21 cellular contexts compared by ENCODE assay signal in the genomic region with DNA sequence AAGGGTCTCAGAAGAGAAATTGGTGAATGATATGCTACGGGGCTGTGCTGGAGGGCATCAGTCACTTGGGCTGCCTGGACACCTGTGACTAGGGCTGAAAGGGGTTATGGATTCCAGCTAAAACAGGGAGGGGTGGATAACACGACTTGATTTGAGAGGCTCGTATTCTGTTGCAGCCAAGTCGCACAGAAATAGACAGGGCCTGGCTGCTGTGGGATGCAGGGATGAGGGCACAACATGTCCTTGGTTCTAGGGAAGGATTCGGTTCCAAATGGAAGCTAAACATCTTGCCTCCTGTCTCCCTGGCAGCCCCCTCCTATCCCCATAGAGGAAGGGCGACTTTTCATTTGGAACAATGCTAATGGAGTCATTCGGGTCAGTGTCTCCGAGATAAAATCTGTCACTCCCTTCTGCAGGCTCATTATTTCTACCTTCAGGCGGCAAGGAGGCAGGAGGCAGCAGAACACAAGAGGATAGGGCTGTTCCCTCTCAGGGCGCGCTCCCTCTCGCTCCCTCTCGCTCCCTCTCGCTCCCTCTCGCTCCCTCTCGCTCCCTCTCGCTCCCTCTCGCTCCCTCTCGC.
DNase-seq lines count a peak whose midpoint lies in the region; ATAC-seq and TF ChIP-seq lines count a peak whose summit lies in the region.
"Had no signal": no experiment of that assay in that cellular context is flagged by ENCODE, and none has a peak within 500 bp of the region (broad histone marks: within the 10 kb centered on the region; RNA-seq: fewer than 3 reads in every experiment).

No MANE protein-coding gene starts in this region.

- H3K27me3 ChIP-seq in iPS-15b (ENCODE audit: control insufficient read depth, insufficient read depth, low read length) (no peaks in the 10 kb centered on the region), gastrocnemius medialis (no peaks in the 10 kb centered on the region)
- H3K27me3 ChIP-seq: Peyer's patch had no signal

- peak overlapping the region; percentile 37 to 75 (median 52) for H3K27ac ChIP-seq in gastrocnemius medialis
- H3K27ac ChIP-seq: C4-2B, HL-60, KMS-11, Peyer's patch, SK-N-MC had no signal

- H3K4me1 ChIP-seq in iPS-15b (ENCODE audit: control insufficient read depth, insufficient read depth, low read length): peaks cover 8% of the 10 kb centered on the region
- peaks cover 15 to 19% of the 10 kb centered on the region in 2 donors for H3K4me1 ChIP-seq in gastrocnemius medialis
- H3K4me1 ChIP-seq: HAP-1, Peyer's patch had no signal

- H3K36me3 ChIP-seq in iPS-15b (ENCODE audit: control insufficient read depth, insufficient read depth, low read length): no peaks in the 10 kb centered on the region
- H3K36me3 ChIP-seq in gastrocnemius medialis: no peaks in the 10 kb centered on the region
- H3K36me3 ChIP-seq: HAP-1, Peyer's patch had no signal

- in situ Hi-C loops in gastrocnemius medialis (cut with MboI; ENCODE audit: low sequenced_read_pairs in 4 of 4): no loop called here

- peak; percentile 69 to 71 for ATAC-seq in gastrocnemius medialis

- intact Hi-C loops in gastrocnemius medialis (cut with DNase I; ENCODE audit: low total_unique reads): no loop called here

- DNase-seq in NCI-H748 (lab: John Stamatoyannopoulos, UW; ENCODE audit: unreplicated experiment) (peak; percentile 42), NCI-H748 treated with DMSO at 0.1 percent for 48 hours (lab: John Stamatoyannopoulos, UW) (no peak), SK-N-DZ (ENCODE audit: low spot score) (peak; percentile 86), gastrocnemius medialis (peak in 1 of 2 donors; percentile 20), SHP77 treated with DMSO at 0.1 percent for 48 hours (lab: John Stamatoyannopoulos, UW) (no peak), NCI-H187 treated with DMSO at 0.1 percent for 48 hours (lab: John Stamatoyannopoulos, UW) (no peak), NCI-H526 (lab: John Stamatoyannopoulos, UW) (no peak)
- DNase-seq: AML-193, GF-D8, IMR-90, NCI-H1092 treated with DMSO at 0.1 percent for 48 hours, NCI-H1694 treated with DMSO at 0.1 percent for 48 hours, NCI-H2107, NCI-H510A treated with DMSO at 0.1 percent for 48 hours, Peyer's patch had no signal

- TF ChIP-seq POLR2A in gastrocnemius medialis (IDR thresholded peaks at IDR 0.05): no peak

- H3K9me3 ChIP-seq in iPS-15b (ENCODE audit: control insufficient read depth, insufficient read depth, low read length): no peaks in the 10 kb centered on the region
- H3K9me3 ChIP-seq in gastrocnemius medialis: no peaks in the 10 kb centered on the region
- H3K9me3 ChIP-seq: HAP-1, Peyer's patch had no signal

- peak overlapping the region; percentile 50 for H3K4me3 ChIP-seq in iPS-15b (ENCODE audit: low read depth, low read length)
- H3K4me3 ChIP-seq in gastrocnemius medialis: no peak overlapping the region
- H3K4me3 ChIP-seq: HAP-1, Peyer's patch, SK-N-MC had no signal

- TF ChIP-seq CTCF in gastrocnemius medialis (IDR thresholded peaks at IDR 0.05 in 4 of 5, conservative IDR thresholded peaks at IDR 0.05 in 1 of 5): no peak

- H3K9ac ChIP-seq in iPS-15b (ENCODE audit: low read depth, low read length): no peak overlapping the region
- H3K9ac ChIP-seq: KMS-11 had no signal

Comparison
In these comparisons a context has a peak if more than half of its experiments do, and no peak if none do; other contexts are left out.
1. DNase-seq: peak in NCI-H748 (single experiment) and SK-N-DZ (single experiment); none in NCI-H748 treated with DMSO at 0.1 percent for 48 hours (single experiment), SHP77 treated with DMSO at 0.1 percent for 48 hours (single experiment), NCI-H187 treated with DMSO at 0.1 percent for 48 hours (single experiment) and NCI-H526 (0 of 2).